Comparison of ENCODE assay signal across 10 cellular contexts in genomic region chr3:30342319-30343060, GRCh38.
DNase-seq lines count a peak whose midpoint lies in the region; ATAC-seq and TF ChIP-seq lines count a peak whose summit lies in the region.
"Had no signal": no experiment of that assay in that cellular context is flagged by ENCODE, and none has a peak within 500 bp of the region (broad histone marks: within the 10 kb centered on the region; RNA-seq: fewer than 3 reads in every experiment).

No MANE protein-coding gene starts in this region.

- no peak for TF ChIP-seq CTCF in epithelial cell of proximal tubule (conservative IDR thresholded peaks at IDR 0.05; ENCODE audit: low read depth, low read length)
- no peak for TF ChIP-seq CTCF in osteocyte (IDR thresholded peaks at IDR 0.05)
- no peak for TF ChIP-seq CTCF in GM23338 (conservative IDR thresholded peaks at IDR 0.05; ENCODE audit: low read depth in 2 of 2)

- no peak overlapping the region for H3K4me2 ChIP-seq in GM23338

- H3K9me2 ChIP-seq in GM23338 (ENCODE audit: insufficient read depth): no peaks in the 10 kb centered on the region

- H3K4me1 Mint-ChIP-seq in osteocyte (ENCODE audit: unreplicated experiment): peaks cover 44% of the 10 kb centered on the region
- peaks cover 26% of the 10 kb centered on the region for H3K4me1 Mint-ChIP-seq in activated CD4-positive, alpha-beta T cell treated with anti-CD3 and anti-CD28 coated beads, Interleukin-2, amount 10 ng/mL, durations not matched to agents 7 days and 5 days
- peaks cover 12% of the 10 kb centered on the region; the same call in 2 of the 3 replicates for H3K4me1 Mint-ChIP-seq in GM23338

- H3K36me3 ChIP-seq in GM23338 (ENCODE audit: insufficient read depth): no peaks in the 10 kb centered on the region
- H3K36me3 ChIP-seq: neutrophil had no signal

- H3K79me2 ChIP-seq in GM23338 (replicated peaks; ENCODE audit: insufficient read depth): no peaks in the 10 kb centered on the region

- no peaks in the 10 kb centered on the region for H3K27me3 ChIP-seq in GM23338 (ENCODE audit: insufficient read depth)
- H3K27me3 ChIP-seq: neutrophil had no signal

- H3K27ac ChIP-seq in GM23338 (ENCODE audit: low read depth): no peak overlapping the region
- H3K27ac ChIP-seq: neutrophil had no signal

- CTCF ChIA-PET in activated CD4-positive, alpha-beta T cell treated with anti-CD3 and anti-CD28 coated beads, Interleukin-2, amount 10 ng/mL, durations not matched to agents 7 days and 5 days (lab: Charles Lee): no interaction called here

- peak; percentile 78 for DNase-seq in AG20443 (ENCODE audit: low spot score)
- peak; percentile 41 for DNase-seq in NCI-H446 treated with DMSO at 0.1 percent for 48 hours (lab: John Stamatoyannopoulos, UW)
- DNase-seq in epithelial cell of proximal tubule (ENCODE audit: low read depth): peak; percentile 83
- no peak for DNase-seq in osteocyte (ENCODE audit: extremely low spot score, unreplicated experiment)
- DNase-seq in NCI-H1436 treated with DMSO at 0.1 percent for 48 hours (lab: John Stamatoyannopoulos, UW): no peak
- no peak for DNase-seq in activated CD4-positive, alpha-beta T cell treated with anti-CD3 and anti-CD28 coated beads, Interleukin-2, amount 10 ng/mL, durations not matched to agents 7 days and 5 days
- no peak for DNase-seq in GM23338 (ENCODE audit: low spot score)

- no peak overlapping the region for H2AFZ ChIP-seq in GM23338

- H3K36me3 Mint-ChIP-seq in osteocyte (ENCODE audit: unreplicated experiment): no peaks in the 10 kb centered on the region
- peaks cover 2% of the 10 kb centered on the region for H3K36me3 Mint-ChIP-seq in activated CD4-positive, alpha-beta T cell treated with anti-CD3 and anti-CD28 coated beads, Interleukin-2, amount 10 ng/mL, durations not matched to agents 7 days and 5 days (ENCODE audit: low read depth)
- H3K36me3 Mint-ChIP-seq in GM23338 (ENCODE audit: low read depth): peaks cover 2% of the 10 kb centered on the region; the same call in 1 of the 3 replicates

- H3K27me3 Mint-ChIP-seq in osteocyte (ENCODE audit: unreplicated experiment) (no peaks in the 10 kb centered on the region), GM23338 (ENCODE audit: insufficient read depth, low read depth, poor library complexity) (no peaks in the 10 kb centered on the region)
- H3K27me3 Mint-ChIP-seq in activated CD4-positive, alpha-beta T cell treated with anti-CD3 and anti-CD28 coated beads, Interleukin-2, amount 10 ng/mL, durations not matched to agents 7 days and 5 days: no peaks in the 10 kb centered on the region

- H3K4me3 ChIP-seq in epithelial cell of proximal tubule (ENCODE audit: low read depth, low read length) (no peak overlapping the region), GM23338 (no peak overlapping the region)
- H3K4me3 ChIP-seq: GM12878 had no signal

- no peak overlapping the region for H3K4me3 Mint-ChIP-seq in osteocyte (ENCODE audit: unreplicated experiment)
- H3K4me3 Mint-ChIP-seq in activated CD4-positive, alpha-beta T cell treated with anti-CD3 and anti-CD28 coated beads, Interleukin-2, amount 10 ng/mL, durations not matched to agents 7 days and 5 days: no peak overlapping the region
- no peak overlapping the region for H3K4me3 Mint-ChIP-seq in GM23338

- 0 out of 2 replicates have a peak, but pooled peaks cover 6% of the 10 kb centered on the region for H3K4me1 ChIP-seq in GM23338 (ENCODE audit: insufficient read depth)

- no peaks in the 10 kb centered on the region for H4K20me1 ChIP-seq in GM23338 (replicated peaks; ENCODE audit: insufficient read depth)

- H3K9me3 Mint-ChIP-seq in osteocyte (ENCODE audit: unreplicated experiment): no peaks in the 10 kb centered on the region
- peaks cover 3% of the 10 kb centered on the region for H3K9me3 Mint-ChIP-seq in activated CD4-positive, alpha-beta T cell treated with anti-CD3 and anti-CD28 coated beads, Interleukin-2, amount 10 ng/mL, durations not matched to agents 7 days and 5 days
- 0 out of 3 replicates have a peak, but pooled peaks cover 4% of the 10 kb centered on the region for H3K9me3 Mint-ChIP-seq in GM23338

- H3F3A ChIP-seq in GM23338 (replicated peaks; ENCODE audit: low read depth): no peaks in the 10 kb centered on the region

- POLR2A ChIA-PET in activated CD4-positive, alpha-beta T cell treated with anti-CD3 and anti-CD28 coated beads, Interleukin-2, amount 10 ng/mL, durations not matched to agents 7 days and 5 days (lab: Charles Lee): no interaction called here

- H3K27ac Mint-ChIP-seq in osteocyte (ENCODE audit: unreplicated experiment) (peak overlapping the region; percentile 72), GM23338 (no peak overlapping the region)
- no peak overlapping the region for H3K27ac Mint-ChIP-seq in activated CD4-positive, alpha-beta T cell treated with anti-CD3 and anti-CD28 coated beads, Interleukin-2, amount 10 ng/mL, durations not matched to agents 7 days and 5 days

- ATAC-seq in HG02870 (IDR thresholded peaks at IDR 0.05; ENCODE audit: unreplicated experiment) (no peak), GM23338 (no peak)
- ATAC-seq: GM12878 had no signal

TF ChIP-seq in GM23338, 12 proteins besides CTCF, POLR2A, EP300 and RAD21 (continues in another document):
- TF ChIP-seq STAT1 (IDR thresholded peaks at IDR 0.05; ENCODE audit: unreplicated experiment) (no peak), ZNF331 (CRISPR knock-in tag; IDR thresholded peaks at IDR 0.05; ENCODE audit: low read depth) (no peak), POLR2AphosphoS5 (IDR thresholded peaks at IDR 0.05; ENCODE audit: low read depth) (no peak), ZNF114 (CRISPR knock-in tag; IDR thresholded peaks at IDR 0.05) (no peak), JUNB (IDR thresholded peaks at IDR 0.05; ENCODE audit: unreplicated experiment) (no peak), EZH2 (IDR thresholded peaks at IDR 0.05; ENCODE audit: low read depth, unreplicated experiment) (no peak), ZNF462 (CRISPR knock-in tag; IDR thresholded peaks at IDR 0.05) (no peak)

Comparison
In these comparisons a context has a peak if more than half of its experiments do, and no peak if none do; other contexts are left out.
1. DNase-seq: peak in AG20443 (single experiment), NCI-H446 treated with DMSO at 0.1 percent for 48 hours (single experiment) and epithelial cell of proximal tubule (single experiment); none in osteocyte (single experiment), NCI-H1436 treated with DMSO at 0.1 percent for 48 hours (single experiment), activated CD4-positive, alpha-beta T cell treated with anti-CD3 and anti-CD28 coated beads, Interleukin-2, amount 10 ng/mL, durations not matched to agents 7 days and 5 days (single experiment) and GM23338 (single experiment).